8 cellular contexts compared by ENCODE assay signal in the genomic region with DNA sequence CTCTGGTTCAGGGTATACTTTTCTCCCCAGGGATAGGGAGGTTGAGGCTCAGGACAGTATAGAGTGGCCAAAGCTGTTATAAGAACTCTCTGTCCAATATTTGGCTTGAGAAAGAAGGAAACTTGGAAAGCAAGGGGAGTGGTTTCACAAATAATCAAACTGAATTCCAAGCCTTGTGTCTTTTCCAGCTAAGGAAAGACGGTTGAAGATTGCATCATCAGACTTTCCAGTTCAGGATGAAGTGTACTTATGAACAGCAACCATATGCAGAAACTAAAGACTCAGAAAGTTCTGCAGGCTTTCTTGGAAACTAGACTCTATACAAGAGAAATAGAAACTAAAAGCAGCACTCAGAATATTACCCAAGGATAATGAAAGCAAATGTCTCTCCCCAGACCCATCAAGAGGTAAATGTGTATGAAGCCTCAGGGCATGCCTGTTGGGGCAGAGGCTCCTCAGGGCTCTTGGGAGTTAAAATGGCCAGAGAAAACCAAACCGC. TPM values are rescaled to one million over a fixed set of nuclear protein-coding genes. Genes with fewer than 3 reads are reported as not detected.
DNase-seq lines count a peak whose midpoint lies in the region; ATAC-seq and TF ChIP-seq lines count a peak whose summit lies in the region.

No MANE protein-coding gene starts in this region.

- H3K27me3 ChIP-seq in heart left ventricle: no peaks in the 10 kb centered on the region

- DNase-seq in GM04503 (ENCODE audit: low read depth) (peak; percentile 22), NCI-H226 (peak; percentile 17), heart left ventricle (no peak), RKO (ENCODE audit: low spot score) (no peak), NCI-H1930 (lab: John Stamatoyannopoulos, UW) (no peak), DMS53 treated with DMSO at 0.1 percent for 48 hours (lab: John Stamatoyannopoulos, UW; ENCODE audit: unreplicated experiment) (no peak)
- no peak for DNase-seq in effector memory CD8-positive, alpha-beta T cell

- intact Hi-C loops in heart left ventricle (cut with DNase I): loop anchor here in 2 of 10 donors (5.0 kb wide), 2 partner anchors 37 to 38 kb away; no protein-coding TSS in a partner anchor

- no peaks in the 10 kb centered on the region for H3K36me3 ChIP-seq in heart left ventricle

- peaks cover 25 to 34% of the 10 kb centered on the region in 2 donors for H3K27me3 Mint-ChIP-seq in effector memory CD8-positive, alpha-beta T cell

- peaks cover 0 to 9% of the 10 kb centered on the region in 2 donors for H3K4me1 Mint-ChIP-seq in effector memory CD8-positive, alpha-beta T cell (ENCODE audit: low read depth in 2 of 2)

- no peaks in the 10 kb centered on the region for H3K9me3 Mint-ChIP-seq in effector memory CD8-positive, alpha-beta T cell

- 32 to 53% (median 42%) methylated on average over 2 of the region's 2 CpGs for WGBS in heart left ventricle, 4 donors

- no peak overlapping the region for H3K27ac Mint-ChIP-seq in effector memory CD8-positive, alpha-beta T cell

- peak overlapping the region in 9 of 12 donors; percentile 13 to 56 (median 31) for H3K4me3 ChIP-seq in heart left ventricle

- no peak for TF ChIP-seq POLR2A in heart left ventricle (IDR thresholded peaks at IDR 0.05)

- no peaks in the 10 kb centered on the region for H3K36me3 Mint-ChIP-seq in effector memory CD8-positive, alpha-beta T cell (ENCODE audit: insufficient read depth)

- ATAC-seq in GM21526 (IDR thresholded peaks at IDR 0.05; ENCODE audit: low FRiP score, unreplicated experiment) (peak; percentile 86), heart left ventricle (peak; percentile 55 to 73 (median 64))
- no peak for ATAC-seq in effector memory CD8-positive, alpha-beta T cell (replicated peaks)

- H3K4me1 ChIP-seq in heart left ventricle: peaks cover 0 to 36% (median 10%) of the 10 kb centered on the region in 12 donors

- no peaks in the 10 kb centered on the region for H3K9me3 ChIP-seq in heart left ventricle

- H3K27ac ChIP-seq in heart left ventricle: peak overlapping the region in 11 of 12 donors; percentile 6 to 92 (median 65)

- TF ChIP-seq CTCF in heart left ventricle (IDR thresholded peaks at IDR 0.05): no peak

- no peak overlapping the region for H3K4me3 Mint-ChIP-seq in effector memory CD8-positive, alpha-beta T cell

RNA-seq across cellular contexts. Expression of a gene that starts 46.4 kb away (rescaled TPM):
- 100 to 1,000 TPM in 1 of 9 donors, 10 to 100 TPM in 8; 19.2 to 107 (median 38.8) TPM for total RNA-seq in heart left ventricle
- polyA plus RNA-seq in heart left ventricle: 10 to 100 TPM; 43.2 to 47.5 TPM

Comparison
In these comparisons a context has a peak if more than half of its experiments do, and no peak if none do; other contexts are left out.
1. DNase-seq: peak in GM04503 (single experiment) and NCI-H226 (single experiment); none in heart left ventricle (0 of 5), effector memory CD8-positive, alpha-beta T cell (0 of 3), RKO (single experiment), NCI-H1930 (0 of 2) and DMS53 treated with DMSO at 0.1 percent for 48 hours (single experiment).